ENCODE assay signal across 2 cellular contexts in genomic region chr6:149231786-149232185, GRCh38.
TF ChIP-seq lines count a peak whose summit lies in the region.

No MANE protein-coding gene starts in this region.

TF ChIP-seq in HCT116, 20 proteins besides CTCF, POLR2A, EP300 and RAD21 (continued from another document):
- TF ChIP-seq POLR2AphosphoS5 (IDR thresholded peaks at IDR 0.05; ENCODE audit: low read depth, low read length) = no peak
- TF ChIP-seq YY1 (IDR thresholded peaks at IDR 0.05; ENCODE audit: extremely low read depth, insufficient replicate concordance, low read depth, low read length) = no peak
- no peak for TF ChIP-seq ELF1 (IDR thresholded peaks at IDR 0.05; ENCODE audit: borderline replicate concordance, low read depth)
- TF ChIP-seq FOSL1 (IDR thresholded peaks at IDR 0.05; ENCODE audit: low read depth) = no peak
- TF ChIP-seq EZH2 (IDR thresholded peaks at IDR 0.05) = no peak
- TF ChIP-seq ZNF274 (IDR thresholded peaks at IDR 0.05; ENCODE audit: low read depth, low read length) = no peak
- TF ChIP-seq REST (IDR thresholded peaks at IDR 0.05; ENCODE audit: low read depth) = no peak
- no peak for TF ChIP-seq EZH2phosphoT487 (IDR thresholded peaks at IDR 0.05; ENCODE audit: borderline replicate concordance)
- TF ChIP-seq ATF3 (IDR thresholded peaks at IDR 0.05) = no peak

TF ChIP-seq in GM12878, 131 proteins besides CTCF, POLR2A, EP300 and RAD21 (continued from another document):
- TF ChIP-seq CHD4 (IDR thresholded peaks at IDR 0.05) (no peak), KLF5 (IDR thresholded peaks at IDR 0.05; ENCODE audit: partially characterized antibody) (no peak), CBX5 (IDR thresholded peaks at IDR 0.05; ENCODE audit: low read depth) (no peak), SP1 (IDR thresholded peaks at IDR 0.05; ENCODE audit: low read depth, low read length) (no peak), CHD2 (IDR thresholded peaks at IDR 0.05; ENCODE audit: borderline replicate concordance, low read depth, low read length) (no peak), CBX3 (IDR thresholded peaks at IDR 0.05; ENCODE audit: borderline replicate concordance, low read depth) (no peak)
